ENCODE assay signal across 8 cellular contexts in the genomic region with DNA sequence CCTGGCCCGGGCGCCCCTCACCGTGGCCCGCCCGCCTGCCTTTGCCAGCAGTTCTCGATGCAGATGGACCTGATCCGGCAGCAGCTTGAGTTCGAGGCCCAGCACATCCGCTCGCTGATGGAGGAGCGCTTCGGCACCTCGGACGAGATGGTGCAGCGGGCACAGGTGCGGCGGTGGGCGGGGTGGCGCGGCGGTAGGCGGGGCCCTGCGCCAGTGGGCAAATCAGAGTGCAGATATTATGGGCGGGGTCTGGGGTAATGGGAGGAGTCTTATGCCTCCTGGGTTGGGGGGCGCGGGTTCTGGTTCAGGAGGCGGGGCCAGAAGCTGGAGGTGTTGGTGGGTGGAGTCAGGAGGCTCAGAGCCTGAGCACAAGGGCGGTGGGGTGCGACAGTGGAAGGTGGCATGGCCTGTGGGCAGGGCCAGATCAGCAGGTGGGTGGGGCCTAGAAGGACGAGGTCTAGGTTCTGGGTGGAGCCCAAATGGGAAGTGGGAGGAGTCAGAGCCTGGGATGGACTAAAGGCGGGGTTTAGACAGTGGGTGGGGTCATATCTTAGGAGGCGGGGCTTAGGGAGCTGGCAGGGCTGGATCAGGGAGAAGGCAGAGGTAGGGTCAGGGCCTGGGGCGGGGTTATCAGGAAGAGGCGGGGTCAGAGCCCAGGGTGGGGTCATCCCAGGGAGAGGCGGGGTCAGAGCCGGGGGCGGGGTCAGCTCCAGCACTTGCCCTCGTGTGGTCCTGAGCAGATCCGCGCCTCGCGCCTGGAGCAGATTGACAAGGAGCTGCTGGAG. TPM values are rescaled to one million over a fixed set of nuclear protein-coding genes. Genes with fewer than 3 reads are reported as not detected.
DNase-seq lines count a peak whose midpoint lies in the region; ATAC-seq and TF ChIP-seq lines count a peak whose summit lies in the region.

No MANE protein-coding gene starts in this region.

- peak; percentile 59 to 61 for ATAC-seq in activated CD4-positive, CD25-positive, alpha-beta regulatory T cell treated with anti-CD3 and anti-CD28 coated beads, Interleukin-2, amount 50 U/mL, for 24 hours
- peak; percentile 77 for ATAC-seq in esophagus mucosa
- no peak for ATAC-seq in omental fat pad (ENCODE audit: low FRiP score)
- no peak for ATAC-seq in HG03039 (IDR thresholded peaks at IDR 0.05; ENCODE audit: unreplicated experiment)

- no peak for TF ChIP-seq CTCF in omental fat pad (IDR thresholded peaks at IDR 0.05)

- DNase-seq in activated CD4-positive, CD25-positive, alpha-beta regulatory T cell (lab: John Stamatoyannopoulos, UW): no peak
- peak; percentile 93 for DNase-seq in NCI-H1048 (lab: John Stamatoyannopoulos, UW)
- DNase-seq in activated CD4-positive, CD25-positive, alpha-beta regulatory T cell treated with anti-CD3 and anti-CD28 coated beads, Interleukin-2, amount 50 U/mL, for 72 hours: peak; percentile 57
- peak; percentile 52 for DNase-seq in retina
- no peak for DNase-seq in omental fat pad (ENCODE audit: low spot score)

RNA-seq across cellular contexts. Expression of a gene that starts 5.6 kb away (rescaled TPM):
- 0.48 TPM for total RNA-seq in esophagus mucosa
- total RNA-seq in omental fat pad: under 1 TPM in 2 of 4 donors, not detected in 2; 0.12 to 0.19 TPM

RNA-seq across cellular contexts. Expression of a gene that starts 17.3 kb away (rescaled TPM):
- total RNA-seq in esophagus mucosa (1,167 TPM), omental fat pad (1,000 to 10,000 TPM; 2,522 to 3,708 (median 2,994) TPM)

RNA-seq across cellular contexts. Expression of a gene that starts 23.5 kb away (rescaled TPM):
- total RNA-seq in esophagus mucosa (19.2 TPM), omental fat pad (10 to 100 TPM; 17.6 to 26.2 (median 20.6) TPM)

RNA-seq across cellular contexts. Expression of a gene that starts 34.6 kb away (rescaled TPM):
- total RNA-seq in esophagus mucosa (1.2 TPM), omental fat pad (1 to 10 TPM; 1.4 to 2.4 (median 2.2) TPM)

RNA-seq across cellular contexts. Expression of a gene that starts 35.5 kb away (rescaled TPM):
- total RNA-seq in esophagus mucosa: 8.5 TPM
- total RNA-seq in omental fat pad: 1 to 10 TPM; 1.6 to 4.5 (median 2.8) TPM

Comparison
In these comparisons a context has a peak if more than half of its experiments do, and no peak if none do; other contexts are left out.
1. DNase-seq: peak in NCI-H1048 (single experiment), activated CD4-positive, CD25-positive, alpha-beta regulatory T cell treated with anti-CD3 and anti-CD28 coated beads, Interleukin-2, amount 50 U/mL, for 72 hours (single experiment) and retina (single experiment); none in activated CD4-positive, CD25-positive, alpha-beta regulatory T cell (0 of 4) and omental fat pad (single experiment).
2. ATAC-seq: peak in activated CD4-positive, CD25-positive, alpha-beta regulatory T cell treated with anti-CD3 and anti-CD28 coated beads, Interleukin-2, amount 50 U/mL, for 24 hours (2 of 2) and esophagus mucosa (single experiment); none in omental fat pad (single experiment) and HG03039 (single experiment).